ENCODE assay signal across 2 cellular contexts in the genomic region with DNA sequence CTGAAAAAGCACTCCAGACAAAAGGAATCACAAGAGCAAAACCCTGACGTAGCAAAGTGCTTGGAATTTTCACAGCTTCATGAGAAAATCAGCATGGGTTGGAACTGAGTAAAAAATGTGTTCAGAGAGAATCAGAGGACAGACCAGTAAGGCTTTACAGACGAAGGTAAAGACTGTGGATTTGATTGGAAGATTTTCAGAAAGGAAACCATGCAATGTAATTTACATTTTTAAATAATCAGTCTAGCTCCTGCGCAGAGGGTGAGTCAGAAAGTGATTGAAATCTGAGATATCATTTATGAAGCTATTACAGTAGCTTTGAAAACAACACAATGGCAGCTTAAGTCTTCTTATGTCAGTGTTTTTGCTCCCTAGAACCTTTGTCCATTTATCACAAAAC.
TF ChIP-seq lines count a peak whose summit lies in the region.

No MANE protein-coding gene starts in this region.

TF ChIP-seq in SK-N-SH treated with all-trans-retinoic acid at 6 μM for 48 hours, 23 proteins besides CTCF, POLR2A, EP300 and RAD21:
- TF ChIP-seq ZFP30 (CRISPR knock-in tag; IDR thresholded peaks at IDR 0.05), result no peak
- TF ChIP-seq ZFP3 (CRISPR knock-in tag; IDR thresholded peaks at IDR 0.05), result no peak
- no peak for TF ChIP-seq BACH2 (CRISPR knock-in tag; IDR thresholded peaks at IDR 0.05; ENCODE audit: borderline replicate concordance)
- TF ChIP-seq, protein P1, sequence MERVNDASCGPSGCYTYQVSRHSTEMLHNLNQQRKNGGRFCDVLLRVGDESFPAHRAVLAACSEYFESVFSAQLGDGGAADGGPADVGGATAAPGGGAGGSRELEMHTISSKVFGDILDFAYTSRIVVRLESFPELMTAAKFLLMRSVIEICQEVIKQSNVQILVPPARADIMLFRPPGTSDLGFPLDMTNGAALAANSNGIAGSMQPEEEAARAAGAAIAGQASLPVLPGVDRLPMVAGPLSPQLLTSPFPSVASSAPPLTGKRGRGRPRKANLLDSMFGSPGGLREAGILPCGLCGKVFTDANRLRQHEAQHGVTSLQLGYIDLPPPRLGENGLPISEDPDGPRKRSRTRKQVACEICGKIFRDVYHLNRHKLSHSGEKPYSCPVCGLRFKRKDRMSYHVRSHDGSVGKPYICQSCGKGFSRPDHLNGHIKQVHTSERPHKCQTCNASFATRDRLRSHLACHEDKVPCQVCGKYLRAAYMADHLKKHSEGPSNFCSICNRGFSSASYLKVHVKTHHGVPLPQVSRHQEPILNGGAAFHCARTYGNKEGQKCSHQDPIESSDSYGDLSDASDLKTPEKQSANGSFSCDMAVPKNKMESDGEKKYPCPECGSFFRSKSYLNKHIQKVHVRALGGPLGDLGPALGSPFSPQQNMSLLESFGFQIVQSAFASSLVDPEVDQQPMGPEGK (CRISPR knock-in tag; IDR thresholded peaks at IDR 0.05; ENCODE audit: borderline replicate concordance), result no peak
- TF ChIP-seq TOX (CRISPR knock-in tag; IDR thresholded peaks at IDR 0.05; ENCODE audit: borderline replicate concordance), result no peak
- TF ChIP-seq SNAI2 (CRISPR knock-in tag; IDR thresholded peaks at IDR 0.05), result no peak
- TF ChIP-seq ZC3H10 (CRISPR knock-in tag; IDR thresholded peaks at IDR 0.05), result no peak

TF ChIP-seq in endothelial cell of umbilical vein, 7 proteins besides CTCF, POLR2A, EP300 and RAD21:
- TF ChIP-seq, protein P2, sequence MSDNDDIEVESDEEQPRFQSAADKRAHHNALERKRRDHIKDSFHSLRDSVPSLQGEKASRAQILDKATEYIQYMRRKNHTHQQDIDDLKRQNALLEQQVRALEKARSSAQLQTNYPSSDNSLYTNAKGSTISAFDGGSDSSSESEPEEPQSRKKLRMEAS (IDR thresholded peaks at IDR 0.05; ENCODE audit: insufficient read depth, insufficient read length), result no peak
- no peak for TF ChIP-seq EZH2 (IDR thresholded peaks at IDR 0.05; ENCODE audit: borderline replicate concordance, low read depth, low read length, severe bottlenecking)
- TF ChIP-seq GATA2 (IDR thresholded peaks at IDR 0.05; ENCODE audit: insufficient read depth, insufficient read length, low read depth, low read length), result peak; percentile 75
- TF ChIP-seq FOS (IDR thresholded peaks at IDR 0.05; ENCODE audit: borderline replicate concordance, insufficient read depth, low read length), result peak; percentile 59
- peak; percentile 64 for TF ChIP-seq JUN (IDR thresholded peaks at IDR 0.05; ENCODE audit: borderline replicate concordance, insufficient read depth, insufficient read length, low read depth)
- no peak for TF ChIP-seq MYC (IDR thresholded peaks at IDR 0.05; ENCODE audit: low read depth, low read length)
- TF ChIP-seq POLR2AphosphoS5 (IDR thresholded peaks at IDR 0.05; ENCODE audit: insufficient read depth, low read depth, low read length), result no peak
